ENCODE assay signal across 11 cellular contexts in genomic region chr5:115579747-115580173, GRCh38. TPM values are rescaled to one million over a fixed set of nuclear protein-coding genes. Genes with fewer than 3 reads are reported as not detected.
DNase-seq lines count a peak whose midpoint lies in the region; ATAC-seq and TF ChIP-seq lines count a peak whose summit lies in the region.
"Had no signal": no experiment of that assay in that cellular context is flagged by ENCODE, and none has a peak within 500 bp of the region (broad histone marks: within the 10 kb centered on the region; RNA-seq: fewer than 3 reads in every experiment).

No MANE protein-coding gene starts in this region.

- DNase-seq in GM10266 (ENCODE audit: extremely low spot score) = peak; percentile 40
- peak; percentile 48 for DNase-seq in astrocyte of the spinal cord (ENCODE audit: low read depth, low spot score)
- no peak for DNase-seq in MM.1S
- no peak for DNase-seq in BE2C
- no peak for DNase-seq in WERI-Rb-1
- DNase-seq: CD8-positive, alpha-beta T cell; cerebellar nuclear complex; NCI-H1694 had no signal

- H3K9me2 ChIP-seq in MM.1S (replicated peaks; ENCODE audit: insufficient read depth, low read length) = no peaks in the 10 kb centered on the region

- no peak overlapping the region for H3K4me2 ChIP-seq in MM.1S (ENCODE audit: low read depth, low read length)

- H3K36me3 ChIP-seq in MM.1S (replicated peaks; ENCODE audit: insufficient read depth, low read length) = no peaks in the 10 kb centered on the region
- H3K36me3 ChIP-seq in BE2C = no peaks in the 10 kb centered on the region
- no peaks in the 10 kb centered on the region for H3K36me3 ChIP-seq in WERI-Rb-1

- no peak overlapping the region for H3K27ac ChIP-seq in MM.1S (ENCODE audit: low read length)
- no peak overlapping the region for H3K27ac ChIP-seq in WERI-Rb-1

- no peak overlapping the region for H3K4me3 ChIP-seq in astrocyte of the spinal cord (ENCODE audit: low read depth, low read length)
- no peak overlapping the region for H3K4me3 ChIP-seq in MM.1S (ENCODE audit: low read length)
- H3K4me3 ChIP-seq in BE2C (ENCODE audit: low read depth, low read length) = no peak overlapping the region
- H3K4me3 ChIP-seq in WERI-Rb-1 (ENCODE audit: low read depth, low read length) = no peak overlapping the region

- H3F3A ChIP-seq in MM.1S (ENCODE audit: insufficient read depth, low read length) = no peaks in the 10 kb centered on the region

- no peaks in the 10 kb centered on the region for H3K27me3 ChIP-seq in MM.1S (replicated peaks; ENCODE audit: insufficient read depth, low read length)
- H3K27me3 ChIP-seq in BE2C = no peaks in the 10 kb centered on the region
- H3K27me3 ChIP-seq in WERI-Rb-1 (ENCODE audit: insufficient read depth, low read depth, severe bottlenecking) = no peaks in the 10 kb centered on the region

- in situ Hi-C loops in astrocyte of the spinal cord (cut with HindIII; ENCODE audit: low sequenced_read_pairs) = no loop called here

- no peak overlapping the region for H2AFZ ChIP-seq in MM.1S (ENCODE audit: low read length)

- TF ChIP-seq CTCF in GM10266 (IDR thresholded peaks at IDR 0.05; ENCODE audit: control insufficient read depth, insufficient read depth, low read depth, missing control alignments) = no peak
- TF ChIP-seq CTCF in astrocyte of the spinal cord (IDR thresholded peaks at IDR 0.05; ENCODE audit: low read depth, low read length) = no peak
- TF ChIP-seq CTCF in MM.1S (IDR thresholded peaks at IDR 0.05; ENCODE audit: low read length) = no peak
- no peak for TF ChIP-seq CTCF in BE2C (IDR thresholded peaks at IDR 0.05; ENCODE audit: low read depth, low read length)
- no peak for TF ChIP-seq CTCF in WERI-Rb-1 (IDR thresholded peaks at IDR 0.05; ENCODE audit: low read depth, low read length)

- H3K4me1 ChIP-seq in MM.1S (ENCODE audit: low read length) (no peaks in the 10 kb centered on the region), BE2C (no peaks in the 10 kb centered on the region; the same call in 1 of the 2 replicates)

- H3K9ac ChIP-seq in MM.1S (ENCODE audit: low read length) = no peak overlapping the region

- no peaks in the 10 kb centered on the region for H3K9me3 ChIP-seq in MM.1S (replicated peaks; ENCODE audit: insufficient read depth, low read length)
- no peaks in the 10 kb centered on the region for H3K9me3 ChIP-seq in BE2C
- no peaks in the 10 kb centered on the region for H3K9me3 ChIP-seq in WERI-Rb-1 (ENCODE audit: severe bottlenecking)

- no peaks in the 10 kb centered on the region for H4K20me1 ChIP-seq in MM.1S (ENCODE audit: insufficient read depth, low read length)

- ATAC-seq in GM21360 (IDR thresholded peaks at IDR 0.05; ENCODE audit: unreplicated experiment) (peak; percentile 64), HG03066 (IDR thresholded peaks at IDR 0.05; ENCODE audit: low read depth, unreplicated experiment) (peak; percentile 60), HG02763 (IDR thresholded peaks at IDR 0.05; ENCODE audit: unreplicated experiment) (no peak)
- ATAC-seq: CD8-positive, alpha-beta T cell had no signal

- H3K79me2 ChIP-seq in MM.1S (ENCODE audit: low read length) = no peaks in the 10 kb centered on the region

RNA-seq across cellular contexts. Expression of gene TICAM2, which starts 22.5 kb away (rescaled TPM):
- not detected for polyA plus RNA-seq in BE2C (2012; ENCODE audit: insufficient read depth, insufficient read length, low read depth)

RNA-seq across cellular contexts. Expression of gene FEM1C, which starts 35.2 kb away (rescaled TPM):
- polyA plus RNA-seq in BE2C (2012; ENCODE audit: insufficient read depth, insufficient read length, low read depth) = 4.8 TPM

RNA-seq across cellular contexts. Expression of gene TMED7, which starts 46.1 kb away (rescaled TPM):
- polyA plus RNA-seq in BE2C (2012; ENCODE audit: insufficient read depth, insufficient read length, low read depth) = 69.5 TPM

Comparison
In these comparisons a context has a peak if more than half of its experiments do, and no peak if none do; other contexts are left out.
1. DNase-seq: peak in GM10266 (single experiment) and astrocyte of the spinal cord (single experiment); none in MM.1S (single experiment), BE2C (single experiment) and WERI-Rb-1 (single experiment).